Comparison of ENCODE assay signal across 18 cellular contexts in the genomic region with DNA sequence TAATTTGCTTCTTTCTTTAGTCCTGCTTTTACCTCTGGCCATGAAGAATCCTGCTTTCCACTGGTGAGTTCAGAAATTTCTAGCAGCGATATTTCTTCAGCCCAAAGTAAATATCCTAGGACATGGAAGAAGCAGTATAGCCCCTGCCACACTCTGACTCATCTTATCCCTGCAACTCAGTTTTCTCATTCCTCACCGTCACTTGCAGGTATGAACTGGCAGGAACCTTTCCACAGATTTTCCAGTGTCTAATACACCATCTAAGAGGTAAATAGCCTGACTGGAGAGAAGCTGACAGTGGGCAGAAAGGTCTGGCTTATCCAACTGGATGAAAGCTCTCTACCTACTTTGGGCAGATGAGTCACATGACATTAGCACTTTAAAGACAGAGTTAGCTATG.
"Had no signal": no experiment of that assay in that cellular context is flagged by ENCODE, and none has a peak within 500 bp of the region (broad histone marks: within the 10 kb centered on the region; RNA-seq: fewer than 3 reads in every experiment).

No MANE protein-coding gene starts in this region.

- ATAC-seq: gastroesophageal sphincter, natural killer cell had no signal

- H3K4me3 Mint-ChIP-seq: immature natural killer cell, mesothelial cell of epicardium, natural killer cell, neural crest cell, type B pancreatic cell had no signal

- H3K4me1 ChIP-seq: colonic mucosa, esophagus muscularis mucosa, gastroesophageal sphincter, right atrium auricular region, thyroid gland had no signal

- H3K27ac Mint-ChIP-seq: immature natural killer cell, mesothelial cell of epicardium, natural killer cell, type B pancreatic cell had no signal

- H3K4me3 ChIP-seq: colonic mucosa, esophagus muscularis mucosa, gastroesophageal sphincter, right atrium auricular region, thyroid gland had no signal

- H3K4me1 Mint-ChIP-seq: mesothelial cell of epicardium, neural crest cell had no signal

- H3K36me3 ChIP-seq: colonic mucosa, esophagus muscularis mucosa, gastroesophageal sphincter, right atrium auricular region, thyroid gland had no signal

- H3K27me3 ChIP-seq: colonic mucosa, esophagus muscularis mucosa, gastroesophageal sphincter, right atrium auricular region, thyroid gland had no signal

- H3K36me3 Mint-ChIP-seq: immature natural killer cell, natural killer cell had no signal

- H3K9me3 ChIP-seq: colonic mucosa, esophagus muscularis mucosa, gastroesophageal sphincter, right atrium auricular region, thyroid gland had no signal

- H3K27ac ChIP-seq: colonic mucosa, esophagus muscularis mucosa, gastroesophageal sphincter, right atrium auricular region, thyroid gland had no signal

- DNase-seq: colonic mucosa; dermis blood vessel endothelial cell; glutamatergic neuron; immature natural killer cell; kidney; natural killer cell; posterior cingulate gyrus; small intestine; stimulated activated CD4-positive, alpha-beta T cell treated with anti-CD3 and anti-CD28 coated beads, Interleukin-12 subunit alpha, Interleukin-12 subunit beta, amount 100 ng/mL, for 4 hours; stimulated activated CD4-positive, alpha-beta T cell treated with anti-CD3 and anti-CD28 coated beads, Interleukin-2, amount 100 ng/mL, for 48 hours; stimulated activated naive CD4-positive, alpha-beta T cell treated with Interleukin-2 at 50 U/mL for 16 hours; thyroid gland had no signal
